In genomic region chr15:29822100-29822684, GRCh38 we compare ENCODE assay signal across 8 cellular contexts. TPM values are rescaled to one million over a fixed set of nuclear protein-coding genes. Genes with fewer than 3 reads are reported as not detected.
A peak's percentile ranks its signal among the peaks of the same experiment; 100 is the strongest.
DNase-seq lines count a peak whose midpoint lies in the region; ATAC-seq and TF ChIP-seq lines count a peak whose summit lies in the region.

Gene TJP1 (minus strand): TSS chr15:29822468. CDS start chr15:29822028, 440 bp downstream.

- no peak for ATAC-seq in activated T-cell treated with anti-CD3 and anti-CD28 coated beads, Interleukin-2, amount 50 U/mL, for 4 hours
- no peak for ATAC-seq in GM18498 (IDR thresholded peaks at IDR 0.05; ENCODE audit: unreplicated experiment)

- peak within 1 kb of the TSS; percentile 37 for H3K4me3 Mint-ChIP-seq in activated T-cell treated with anti-CD3 and anti-CD28 coated beads, Interleukin-2, amount 50 U/mL, for 4 hours
- peak within 1 kb of the TSS; percentile 85 for H3K4me3 Mint-ChIP-seq in progenitor cell of endocrine pancreas (ENCODE audit: low read depth)

- H3K27me3 ChIP-seq in brain microvascular endothelial cell (replicated peaks), result no peaks in the 10 kb centered on the region

- peaks cover 20% of the 10 kb centered on the region for H3K9me3 Mint-ChIP-seq in activated T-cell treated with anti-CD3 and anti-CD28 coated beads, Interleukin-2, amount 50 U/mL, for 4 hours
- peaks cover under 1% of the 10 kb centered on the region for H3K9me3 Mint-ChIP-seq in progenitor cell of endocrine pancreas (ENCODE audit: low read depth)

- no peaks in the 10 kb centered on the region for H3K36me3 ChIP-seq in brain microvascular endothelial cell (replicated peaks)

- H3K27ac ChIP-seq in brain microvascular endothelial cell, result peak within 1 kb of the TSS; percentile 94

- in situ Hi-C loops in brain microvascular endothelial cell (cut with HindIII; ENCODE audit: low pct_ligation_motif_present, low sequenced_read_pairs), result no loop called here

- peak within 1 kb of the TSS; percentile 98 for H3K27ac Mint-ChIP-seq in progenitor cell of endocrine pancreas

- peaks cover 51% of the 10 kb centered on the region for H3K27me3 Mint-ChIP-seq in activated T-cell treated with anti-CD3 and anti-CD28 coated beads, Interleukin-2, amount 50 U/mL, for 4 hours (ENCODE audit: low read depth)
- no peaks in the 10 kb centered on the region for H3K27me3 Mint-ChIP-seq in progenitor cell of endocrine pancreas

- peaks cover 19% of the 10 kb centered on the region for H3K4me1 Mint-ChIP-seq in activated T-cell treated with anti-CD3 and anti-CD28 coated beads, Interleukin-2, amount 50 U/mL, for 4 hours (ENCODE audit: low read depth)
- H3K4me1 Mint-ChIP-seq in progenitor cell of endocrine pancreas (ENCODE audit: low read depth), result peaks cover 26% of the 10 kb centered on the region

- TF ChIP-seq CTCF in brain microvascular endothelial cell (IDR thresholded peaks at IDR 0.05; ENCODE audit: low read depth, low read length, missing control alignments), result no peak
- TF ChIP-seq CTCF in progenitor cell of endocrine pancreas (IDR thresholded peaks at IDR 0.05; ENCODE audit: unreplicated experiment), result no peak

- H3K36me3 Mint-ChIP-seq in activated T-cell treated with anti-CD3 and anti-CD28 coated beads, Interleukin-2, amount 50 U/mL, for 4 hours (ENCODE audit: insufficient read depth), result peaks cover 3% of the 10 kb centered on the region
- H3K36me3 Mint-ChIP-seq in progenitor cell of endocrine pancreas (ENCODE audit: insufficient read depth), result peaks cover 13% of the 10 kb centered on the region

- peak within 1 kb of the TSS; percentile 79 for H3K4me3 ChIP-seq in brain microvascular endothelial cell (ENCODE audit: low read depth, low read length)

- no peak for DNase-seq in activated T-cell treated with anti-CD3 and anti-CD28 coated beads, Interleukin-2, amount 50 U/mL, for 4 hours
- no peak for DNase-seq in activated T-cell treated with anti-CD3 and anti-CD28 coated beads, Interleukin-2, amount 50 U/mL, for 1 hour
- DNase-seq in NCI-H2196 treated with DMSO at 0.1 percent for 48 hours (lab: John Stamatoyannopoulos, UW; ENCODE audit: unreplicated experiment) (peak; percentile 11), brain microvascular endothelial cell (peak; percentile 60), hippocampal formation (lab: John Stamatoyannopoulos, UW) (peak; percentile 49 to 77), progenitor cell of endocrine pancreas (ENCODE audit: low spot score, unreplicated experiment) (peak; percentile 75), UCSD-AML1 (lab: John Stamatoyannopoulos, UW; ENCODE audit: unreplicated experiment) (no peak)

RNA-seq across cellular contexts. Expression of gene TJP1, which starts in this region (rescaled TPM):
- under 1 TPM; 0.22 to 0.71 (median 0.24) TPM for total RNA-seq in activated T-cell treated with anti-CD3 and anti-CD28 coated beads, Interleukin-2, amount 50 U/mL, for 4 hours
- total RNA-seq in progenitor cell of endocrine pancreas, result 167 and 172 TPM in 2 replicates

Comparison
In these comparisons a context has a peak if more than half of its experiments do, and no peak if none do; other contexts are left out.
1. RNA of gene TJP1 (total RNA-seq): 167 to 172 TPM in progenitor cell of endocrine pancreas; 0.22 to 0.71 TPM in activated T-cell treated with anti-CD3 and anti-CD28 coated beads, Interleukin-2, amount 50 U/mL, for 4 hours; every median in the first group is over 10 times any median in the second.
2. DNase-seq: peak in NCI-H2196 treated with DMSO at 0.1 percent for 48 hours (single experiment), brain microvascular endothelial cell (single experiment), hippocampal formation (2 of 2) and progenitor cell of endocrine pancreas (single experiment); none in activated T-cell treated with anti-CD3 and anti-CD28 coated beads, Interleukin-2, amount 50 U/mL, for 4 hours (single experiment), activated T-cell treated with anti-CD3 and anti-CD28 coated beads, Interleukin-2, amount 50 U/mL, for 1 hour (single experiment) and UCSD-AML1 (single experiment).